Comparison of ENCODE assay signal across 8 cellular contexts in the genomic region with DNA sequence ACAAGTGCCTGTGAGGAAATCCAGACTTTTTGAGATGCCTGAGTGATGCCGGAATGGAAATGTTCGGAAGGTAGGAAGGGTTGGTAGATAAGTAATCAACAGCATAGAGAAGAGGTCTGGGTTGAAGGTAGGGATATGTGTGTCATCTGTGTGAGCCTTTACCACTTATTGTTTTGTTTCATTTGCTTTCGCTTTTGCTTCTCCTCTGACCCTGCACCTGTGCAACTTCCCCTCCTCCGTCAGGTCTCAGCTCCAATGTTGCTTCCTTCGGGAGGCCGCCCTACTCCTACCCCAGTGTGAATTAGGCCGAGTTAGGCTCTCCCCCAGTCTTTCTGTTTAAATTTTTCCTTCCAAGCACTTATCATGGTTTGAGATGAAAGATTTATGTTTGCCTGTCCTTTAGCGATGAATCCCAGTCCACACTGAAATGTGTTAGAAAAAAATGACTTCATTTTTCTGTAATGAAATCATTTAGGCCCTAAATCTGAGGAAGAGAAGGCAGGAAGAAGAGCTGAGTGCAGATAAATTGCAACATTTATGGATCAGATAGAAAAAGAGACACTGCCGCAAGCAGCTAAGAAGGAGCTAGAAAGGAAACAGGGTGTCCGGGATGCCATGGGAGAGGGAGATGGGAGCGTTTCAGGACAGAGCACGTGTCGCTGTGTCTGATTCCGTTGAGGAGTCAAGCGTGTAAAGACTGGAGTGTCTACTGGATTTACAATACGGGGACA.
DNase-seq lines count a peak whose midpoint lies in the region; ATAC-seq and TF ChIP-seq lines count a peak whose summit lies in the region.

No MANE protein-coding gene starts in this region.

- 57% methylated on average over 16 of the region's 16 CpGs for WGBS in prostate gland

- H3K4me3 ChIP-seq in prostate gland = no peak overlapping the region

- no peak overlapping the region for H3K27ac ChIP-seq in prostate gland

- H3K4me1 ChIP-seq in prostate gland (replicated peaks) = no peaks in the 10 kb centered on the region

- intact Hi-C loops in prostate gland (cut with DNase I) = no loop called here

- no peaks in the 10 kb centered on the region for H3K27me3 ChIP-seq in prostate gland (replicated peaks; ENCODE audit: insufficient read depth)

- TF ChIP-seq CTCF in prostate gland (IDR thresholded peaks at IDR 0.05) = no peak

- peak; percentile 29 for DNase-seq in NOMO-1 treated with DMSO at 0.1 percent for 48 hours (lab: John Stamatoyannopoulos, UW; ENCODE audit: unreplicated experiment)
- no peak for DNase-seq in NOMO-1 (lab: John Stamatoyannopoulos, UW; ENCODE audit: unreplicated experiment in 2 of 2)
- peak; percentile 32 to 73 for DNase-seq in lung microvascular endothelial cell (ENCODE audit: low read depth in 2 of 2)
- no peak for DNase-seq in prostate gland (ENCODE audit: low spot score)
- no peak for DNase-seq in iPS-NIHi11 (ENCODE audit: low spot score)
- no peak for DNase-seq in NCI-H774 (lab: John Stamatoyannopoulos, UW)

- ATAC-seq in HG02623 (IDR thresholded peaks at IDR 0.05; ENCODE audit: unreplicated experiment) (peak; percentile 91), SK-N-SH treated with all-trans-retinoic acid at 6 μM for 48 hours (no peak; the same call in 1 of the 3 replicates)

- H3K36me3 ChIP-seq in prostate gland = no peaks in the 10 kb centered on the region

- H3K9me3 ChIP-seq in prostate gland = no peaks in the 10 kb centered on the region

- TF ChIP-seq POLR2A in prostate gland (IDR thresholded peaks at IDR 0.05) = no peak

TF ChIP-seq in SK-N-SH treated with all-trans-retinoic acid at 6 μM for 48 hours, 23 proteins besides CTCF, POLR2A, EP300 and RAD21:
- TF ChIP-seq, protein P1, sequence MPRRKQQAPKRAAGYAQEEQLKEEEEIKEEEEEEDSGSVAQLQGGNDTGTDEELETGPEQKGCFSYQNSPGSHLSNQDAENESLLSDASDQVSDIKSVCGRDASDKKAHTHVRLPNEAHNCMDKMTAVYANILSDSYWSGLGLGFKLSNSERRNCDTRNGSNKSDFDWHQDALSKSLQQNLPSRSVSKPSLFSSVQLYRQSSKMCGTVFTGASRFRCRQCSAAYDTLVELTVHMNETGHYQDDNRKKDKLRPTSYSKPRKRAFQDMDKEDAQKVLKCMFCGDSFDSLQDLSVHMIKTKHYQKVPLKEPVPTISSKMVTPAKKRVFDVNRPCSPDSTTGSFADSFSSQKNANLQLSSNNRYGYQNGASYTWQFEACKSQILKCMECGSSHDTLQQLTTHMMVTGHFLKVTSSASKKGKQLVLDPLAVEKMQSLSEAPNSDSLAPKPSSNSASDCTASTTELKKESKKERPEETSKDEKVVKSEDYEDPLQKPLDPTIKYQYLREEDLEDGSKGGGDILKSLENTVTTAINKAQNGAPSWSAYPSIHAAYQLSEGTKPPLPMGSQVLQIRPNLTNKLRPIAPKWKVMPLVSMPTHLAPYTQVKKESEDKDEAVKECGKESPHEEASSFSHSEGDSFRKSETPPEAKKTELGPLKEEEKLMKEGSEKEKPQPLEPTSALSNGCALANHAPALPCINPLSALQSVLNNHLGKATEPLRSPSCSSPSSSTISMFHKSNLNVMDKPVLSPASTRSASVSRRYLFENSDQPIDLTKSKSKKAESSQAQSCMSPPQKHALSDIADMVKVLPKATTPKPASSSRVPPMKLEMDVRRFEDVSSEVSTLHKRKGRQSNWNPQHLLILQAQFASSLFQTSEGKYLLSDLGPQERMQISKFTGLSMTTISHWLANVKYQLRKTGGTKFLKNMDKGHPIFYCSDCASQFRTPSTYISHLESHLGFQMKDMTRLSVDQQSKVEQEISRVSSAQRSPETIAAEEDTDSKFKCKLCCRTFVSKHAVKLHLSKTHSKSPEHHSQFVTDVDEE (CRISPR knock-in tag; IDR thresholded peaks at IDR 0.05) = no peak
- TF ChIP-seq, protein P2, sequence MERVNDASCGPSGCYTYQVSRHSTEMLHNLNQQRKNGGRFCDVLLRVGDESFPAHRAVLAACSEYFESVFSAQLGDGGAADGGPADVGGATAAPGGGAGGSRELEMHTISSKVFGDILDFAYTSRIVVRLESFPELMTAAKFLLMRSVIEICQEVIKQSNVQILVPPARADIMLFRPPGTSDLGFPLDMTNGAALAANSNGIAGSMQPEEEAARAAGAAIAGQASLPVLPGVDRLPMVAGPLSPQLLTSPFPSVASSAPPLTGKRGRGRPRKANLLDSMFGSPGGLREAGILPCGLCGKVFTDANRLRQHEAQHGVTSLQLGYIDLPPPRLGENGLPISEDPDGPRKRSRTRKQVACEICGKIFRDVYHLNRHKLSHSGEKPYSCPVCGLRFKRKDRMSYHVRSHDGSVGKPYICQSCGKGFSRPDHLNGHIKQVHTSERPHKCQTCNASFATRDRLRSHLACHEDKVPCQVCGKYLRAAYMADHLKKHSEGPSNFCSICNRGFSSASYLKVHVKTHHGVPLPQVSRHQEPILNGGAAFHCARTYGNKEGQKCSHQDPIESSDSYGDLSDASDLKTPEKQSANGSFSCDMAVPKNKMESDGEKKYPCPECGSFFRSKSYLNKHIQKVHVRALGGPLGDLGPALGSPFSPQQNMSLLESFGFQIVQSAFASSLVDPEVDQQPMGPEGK (CRISPR knock-in tag; IDR thresholded peaks at IDR 0.05; ENCODE audit: borderline replicate concordance) = 0 out of 2 replicates have a peak, but pooled peaks have one; percentile 17
- TF ChIP-seq ISL1 (CRISPR knock-in tag; IDR thresholded peaks at IDR 0.05) = peak; percentile 81
- TF ChIP-seq, protein P3, sequence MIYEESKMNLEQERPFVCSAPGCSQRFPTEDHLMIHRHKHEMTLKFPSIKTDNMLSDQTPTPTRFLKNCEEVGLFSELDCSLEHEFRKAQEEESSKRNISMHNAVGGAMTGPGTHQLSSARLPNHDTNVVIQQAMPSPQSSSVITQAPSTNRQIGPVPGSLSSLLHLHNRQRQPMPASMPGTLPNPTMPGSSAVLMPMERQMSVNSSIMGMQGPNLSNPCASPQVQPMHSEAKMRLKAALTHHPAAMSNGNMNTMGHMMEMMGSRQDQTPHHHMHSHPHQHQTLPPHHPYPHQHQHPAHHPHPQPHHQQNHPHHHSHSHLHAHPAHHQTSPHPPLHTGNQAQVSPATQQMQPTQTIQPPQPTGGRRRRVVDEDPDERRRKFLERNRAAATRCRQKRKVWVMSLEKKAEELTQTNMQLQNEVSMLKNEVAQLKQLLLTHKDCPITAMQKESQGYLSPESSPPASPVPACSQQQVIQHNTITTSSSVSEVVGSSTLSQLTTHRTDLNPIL (CRISPR knock-in tag; IDR thresholded peaks at IDR 0.05; ENCODE audit: low read depth) = peak; percentile 66; the same call in 1 of the 2 replicates

Comparison
In these comparisons a context has a peak if more than half of its experiments do, and no peak if none do; other contexts are left out.
1. DNase-seq: peak in NOMO-1 treated with DMSO at 0.1 percent for 48 hours (single experiment) and lung microvascular endothelial cell (2 of 2); none in NOMO-1 (0 of 2), prostate gland (single experiment), iPS-NIHi11 (single experiment) and NCI-H774 (single experiment).